10 cellular contexts compared by ENCODE assay signal in the genomic region with DNA sequence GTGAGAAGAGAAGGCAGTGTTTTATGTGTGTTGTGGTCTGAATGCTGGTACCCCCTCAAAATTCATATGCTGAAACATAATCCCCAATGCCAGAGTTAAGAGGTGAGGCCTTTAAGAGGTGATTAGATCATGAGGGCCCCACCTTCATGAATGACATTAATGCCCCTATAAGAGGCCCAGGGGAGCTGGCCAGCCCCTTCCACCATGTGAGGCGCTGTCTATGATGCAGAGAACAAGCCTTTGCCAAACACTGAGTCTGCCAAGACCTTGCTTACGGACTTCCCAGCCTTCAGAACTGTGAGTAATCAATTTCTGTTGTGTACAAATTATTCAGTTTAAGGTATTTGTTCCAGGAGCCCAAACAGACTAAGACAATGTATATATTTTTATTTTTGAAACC. TPM values are rescaled to one million over a fixed set of nuclear protein-coding genes. Genes with fewer than 3 reads are reported as not detected.
DNase-seq lines count a peak whose midpoint lies in the region; ATAC-seq and TF ChIP-seq lines count a peak whose summit lies in the region.
"Had no signal": no experiment of that assay in that cellular context is flagged by ENCODE, and none has a peak within 500 bp of the region (broad histone marks: within the 10 kb centered on the region; RNA-seq: fewer than 3 reads in every experiment).

No MANE protein-coding gene starts in this region.

- TF ChIP-seq CTCF in heart left ventricle (IDR thresholded peaks at IDR 0.05) (no peak), choroid plexus epithelial cell (conservative IDR thresholded peaks at IDR 0.05; ENCODE audit: low read depth, low read length) (no peak), uterus (IDR thresholded peaks at IDR 0.05) (no peak), upper lobe of right lung (IDR thresholded peaks at IDR 0.05) (no peak)

- TF ChIP-seq POLR2A in heart left ventricle (IDR thresholded peaks at IDR 0.05) (no peak), uterus (IDR thresholded peaks at IDR 0.05) (no peak)

- H3K36me3 Mint-ChIP-seq in naive B cell, result no peaks in the 10 kb centered on the region

- H3K27ac ChIP-seq in heart left ventricle, result peak overlapping the region in 8 of 12 donors; percentile 17 to 55 (median 37)
- peak overlapping the region; percentile 36 to 75 for H3K27ac ChIP-seq in uterus
- H3K27ac ChIP-seq in upper lobe of right lung, result no peak overlapping the region

- H3K4me3 Mint-ChIP-seq in naive B cell, result peak overlapping the region in 5 of 8 donors; percentile 10 to 83 (median 64)

- peaks cover 53 to 96% (median 71%) of the 10 kb centered on the region in 3 donors for H3K4me1 Mint-ChIP-seq in naive B cell

- H3K9me3 Mint-ChIP-seq in naive B cell, result no peaks in the 10 kb centered on the region

- H3K36me3 ChIP-seq in heart left ventricle (peaks cover 0 to 9% (median 0%) of the 10 kb centered on the region in 9 donors), uterus (no peaks in the 10 kb centered on the region), upper lobe of right lung (no peaks in the 10 kb centered on the region)

- H3K4me1 ChIP-seq in heart left ventricle, result peaks cover 9 to 94% (median 79%) of the 10 kb centered on the region in 12 donors
- peaks cover 0 to 14% of the 10 kb centered on the region in 2 donors for H3K4me1 ChIP-seq in uterus
- peaks cover 71% of the 10 kb centered on the region for H3K4me1 ChIP-seq in upper lobe of right lung

- WGBS in heart left ventricle, 4 donors, result 34 to 41% (median 36%) methylated on average over 2 of the region's 2 CpGs

- DNase-seq in heart left ventricle, result peak in 1 of 5 donors; percentile 53
- DNase-seq in cardiac septum (ENCODE audit: low spot score), result no peak
- peak; percentile 68 for DNase-seq in choroid plexus epithelial cell (ENCODE audit: low read depth)
- no peak for DNase-seq in naive B cell
- no peak for DNase-seq in uterus
- DNase-seq in upper lobe of right lung, result no peak
- DNase-seq: dorsolateral prefrontal cortex; stimulated activated CD4-positive, alpha-beta T cell treated with anti-CD3 and anti-CD28 coated beads, Interleukin-2, amount 100 ng/mL, for 24 hours had no signal

- H3K4me3 ChIP-seq in heart left ventricle (no peak overlapping the region), choroid plexus epithelial cell (ENCODE audit: low read depth, low read length) (no peak overlapping the region), uterus (no peak overlapping the region), upper lobe of right lung (no peak overlapping the region)
- H3K4me3 ChIP-seq: dorsolateral prefrontal cortex had no signal

- H3K27me3 ChIP-seq in heart left ventricle (no peaks in the 10 kb centered on the region), uterus (no peaks in the 10 kb centered on the region), upper lobe of right lung (no peaks in the 10 kb centered on the region)
- H3K27me3 ChIP-seq: dorsolateral prefrontal cortex had no signal

- ATAC-seq in heart left ventricle (peak in 3 of 4 donors; percentile 46 to 61 (median 50)), naive B cell (ENCODE audit: low read depth in 2 of 2) (no peak), upper lobe of right lung (no peak), HG02763 (IDR thresholded peaks at IDR 0.05; ENCODE audit: unreplicated experiment) (no peak), GM19463 (IDR thresholded peaks at IDR 0.05; ENCODE audit: unreplicated experiment) (no peak)

- peak overlapping the region; percentile 28 to 93 (median 83) for H3K27ac Mint-ChIP-seq in naive B cell

- intact Hi-C loops in heart left ventricle (cut with DNase I) (loop anchor here in 1 of 10 donors (5.0 kb wide), 1 partner anchor 68 kb away; no protein-coding TSS in a partner anchor), cardiac septum (cut with DNase I) (no loop called here), uterus (cut with DNase I; ENCODE audit: low total_unique reads) (no loop called here), upper lobe of right lung (cut with DNase I) (no loop called here)

- H3K9me3 ChIP-seq in heart left ventricle, result no peaks in the 10 kb centered on the region
- no peaks in the 10 kb centered on the region for H3K9me3 ChIP-seq in uterus
- no peaks in the 10 kb centered on the region for H3K9me3 ChIP-seq in upper lobe of right lung

- no peaks in the 10 kb centered on the region for H3K27me3 Mint-ChIP-seq in naive B cell

RNA-seq across cellular contexts. Expression of gene CAPZB, which starts 20.2 kb away (rescaled TPM):
- total RNA-seq in heart left ventricle (100 to 1,000 TPM in 8 of 9 donors, 10 to 100 TPM in 1; 77.8 to 348 (median 237) TPM), cardiac septum (213 TPM), uterus (100 to 1,000 TPM in 3 of 4 donors, 10 to 100 TPM in 1; 94.4 to 281 (median 141) TPM), upper lobe of right lung (237 TPM)
- polyA plus RNA-seq in heart left ventricle (100 to 1,000 TPM; 228 to 255 TPM), naive B cell (ENCODE audit: low read depth in 6 of 6) (100 to 1,000 TPM; 328 to 445 (median 382) TPM)

Comparison
In these comparisons a context has a peak if more than half of its experiments do, and no peak if none do; other contexts are left out.
1. ATAC-seq: peak in heart left ventricle (3 of 4); none in naive B cell (0 of 2), upper lobe of right lung (single experiment), HG02763 (single experiment) and GM19463 (single experiment).